33 cellular contexts compared by ENCODE assay signal in the genomic region with DNA sequence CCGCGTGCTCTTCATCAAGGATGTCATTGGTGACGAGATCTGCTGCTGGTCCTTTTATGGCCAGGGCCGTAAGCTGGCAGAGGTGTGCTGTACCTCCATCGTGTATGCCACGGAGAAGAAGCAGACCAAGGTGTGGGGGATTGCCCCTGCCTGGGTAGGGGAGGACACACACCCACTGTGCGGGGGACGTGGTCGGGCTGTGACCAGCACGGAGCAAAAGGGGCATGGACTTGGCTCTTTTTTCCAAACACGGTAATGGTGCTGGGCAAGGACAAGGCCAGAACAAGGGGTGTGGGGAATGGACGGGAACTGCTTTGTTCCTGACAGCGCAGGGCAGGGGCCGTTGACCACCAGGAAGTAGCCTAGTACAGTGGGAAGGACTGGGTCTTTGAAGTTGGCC. TPM values are rescaled to one million over a fixed set of nuclear protein-coding genes. Genes with fewer than 3 reads are reported as not detected.
"Had no signal": no experiment of that assay in that cellular context is flagged by ENCODE, and none has a peak within 500 bp of the region (broad histone marks: within the 10 kb centered on the region; RNA-seq: fewer than 3 reads in every experiment).

No MANE protein-coding gene starts in this region.

- H3K9me3 Mint-ChIP-seq: activated T-helper 2 cell treated with anti-CD3 and anti-CD28 coated beads, Interferon-gamma antibody, Interleukin-2, Interleukin-4, amounts not matched to agents 10 μg/mL and 5 μg/mL and 100 μg/mL, durations not matched to agents 14 hours and 24 hours and 36 hours; central memory CD8-positive, alpha-beta T cell; dendritic cell treated with granulocyte-macrophage colony-stimulating factor and Interleukin-4, amounts not matched to agents 40 ng/mL and 50 ng/mL, for 4 days; endodermal cell; natural killer cell; stimulated activated naive B cell treated with anti-CD40 and anti-IgM and Interleukin-4, amounts not matched to agents 10 μg/mL and 1 μg/mL and 100 μg/mL, for 72 hours; T-helper 2 cell treated with Interferon-gamma antibody and Interleukin-4, amounts not matched to agents 5 μg/mL and 100 μg/mL, for 36 hours had no signal

- H3K4me3 ChIP-seq: heart left ventricle, lower lobe of right lung, ovary, psoas muscle, right atrium auricular region, smooth muscle cell, stomach, thyroid gland, upper lobe of right lung had no signal

- ATAC-seq: activated CD4-positive, alpha-beta T cell treated with anti-CD3 and anti-CD28 coated beads for 36 hours; esophagus mucosa; heart left ventricle; left lobe of liver; lower lobe of right lung; natural killer cell; psoas muscle; stimulated activated naive B cell treated with anti-CD40 and anti-IgM and Interleukin-4, amounts not matched to agents 10 μg/mL and 1 μg/mL and 100 μg/mL, for 72 hours; upper lobe of right lung had no signal

- H3K27ac Mint-ChIP-seq: activated CD4-positive, alpha-beta T cell treated with anti-CD3 and anti-CD28 coated beads for 36 hours; activated T-helper 2 cell treated with anti-CD3 and anti-CD28 coated beads, Interferon-gamma antibody, Interleukin-2, Interleukin-4, amounts not matched to agents 10 μg/mL and 5 μg/mL and 100 μg/mL, durations not matched to agents 14 hours and 24 hours and 36 hours; dendritic cell treated with granulocyte-macrophage colony-stimulating factor and Interleukin-4, amounts not matched to agents 40 ng/mL and 50 ng/mL, for 4 days; endodermal cell; natural killer cell; stimulated activated naive B cell treated with anti-CD40 and anti-IgM and Interleukin-4, amounts not matched to agents 10 μg/mL and 1 μg/mL and 100 μg/mL, for 72 hours; T-helper 2 cell treated with Interferon-gamma antibody and Interleukin-4, amounts not matched to agents 5 μg/mL and 100 μg/mL, for 36 hours had no signal

- DNase-seq: activated CD4-positive, alpha-beta T cell treated with anti-CD3 and anti-CD28 coated beads for 36 hours; activated CD4-positive, alpha-beta T cell treated with anti-CD3 and anti-CD28 coated beads, Interleukin-2, amount 50 U/mL, for 48 hours; activated CD4-positive, CD25-positive, alpha-beta regulatory T cell; activated CD8-positive, alpha-beta memory T cell treated with anti-CD3 and anti-CD28 coated beads for 24 hours; activated naive CD4-positive, alpha-beta T cell; amniotic stem cell; endodermal cell; foreskin fibroblast; heart left ventricle; hypothalamus; kidney glomerular epithelial cell; lower lobe of right lung; mesendoderm; natural killer cell; ovary; psoas muscle; stimulated activated CD4-positive, alpha-beta T cell treated with anti-CD3 and anti-CD28 coated beads, Interleukin-15, amount 100 ng/mL, for 24 hours; stimulated activated CD4-positive, alpha-beta T cell treated with anti-CD3 and anti-CD28 coated beads, Interleukin-2, amount 100 ng/mL, for 24 hours; stimulated activated naive B cell treated with anti-CD40 and anti-IgM and Interleukin-4, amounts not matched to agents 10 μg/mL and 1 μg/mL and 100 μg/mL, for 72 hours; stomach; T-helper 1 cell; thyroid gland; upper lobe of right lung had no signal

- H3K4me3 Mint-ChIP-seq: activated CD4-positive, alpha-beta T cell treated with anti-CD3 and anti-CD28 coated beads for 36 hours; central memory CD8-positive, alpha-beta T cell; dendritic cell treated with granulocyte-macrophage colony-stimulating factor and Interleukin-4, amounts not matched to agents 40 ng/mL and 50 ng/mL, for 4 days; endodermal cell; natural killer cell; stimulated activated naive B cell treated with anti-CD40 and anti-IgM and Interleukin-4, amounts not matched to agents 10 μg/mL and 1 μg/mL and 100 μg/mL, for 72 hours; T-helper 2 cell treated with Interferon-gamma antibody and Interleukin-4, amounts not matched to agents 5 μg/mL and 100 μg/mL, for 36 hours had no signal

- H3K27me3 Mint-ChIP-seq: activated CD4-positive, alpha-beta T cell treated with anti-CD3 and anti-CD28 coated beads for 36 hours; central memory CD8-positive, alpha-beta T cell; dendritic cell treated with granulocyte-macrophage colony-stimulating factor and Interleukin-4, amounts not matched to agents 40 ng/mL and 50 ng/mL, for 4 days; stimulated activated naive B cell treated with anti-CD40 and anti-IgM and Interleukin-4, amounts not matched to agents 10 μg/mL and 1 μg/mL and 100 μg/mL, for 72 hours had no signal

- H3K27me3 ChIP-seq: heart left ventricle, neutrophil, ovary, right atrium auricular region, stomach, thyroid gland, upper lobe of right lung had no signal

- H3K36me3 Mint-ChIP-seq: natural killer cell had no signal

- H3K4me2 ChIP-seq: smooth muscle cell had no signal

- H3K27ac ChIP-seq: heart left ventricle, lower lobe of right lung, neutrophil, ovary, psoas muscle, right atrium auricular region, thyroid gland, upper lobe of right lung had no signal

- H3K9me3 ChIP-seq: heart left ventricle, lower lobe of right lung, neutrophil, ovary, psoas muscle, right atrium auricular region, stomach, thyroid gland, upper lobe of right lung had no signal

- H3K36me3 ChIP-seq: ovary had no signal

RNA-seq across cellular contexts. Expression of a gene that starts 22.7 kb away (rescaled TPM):
- total RNA-seq: activated CD4-positive, alpha-beta T cell treated with anti-CD3 and anti-CD28 coated beads for 36 hours; activated T-helper 2 cell treated with anti-CD3 and anti-CD28 coated beads, Interferon-gamma antibody, Interleukin-2, Interleukin-4, amounts not matched to agents 10 μg/mL and 5 μg/mL and 100 μg/mL, durations not matched to agents 14 hours and 24 hours and 36 hours; endodermal cell; esophagus mucosa; heart left ventricle; left lobe of liver; lower lobe of right lung; mononuclear cell; natural killer cell; ovary; psoas muscle; right atrium auricular region; smooth muscle cell; stomach; thyroid gland; upper lobe of right lung had no signal
- polyA plus RNA-seq: heart left ventricle, ovary, psoas muscle, smooth muscle cell, stomach had no signal
